ENCODE assay signal across 1 cellular context in the genomic region with DNA sequence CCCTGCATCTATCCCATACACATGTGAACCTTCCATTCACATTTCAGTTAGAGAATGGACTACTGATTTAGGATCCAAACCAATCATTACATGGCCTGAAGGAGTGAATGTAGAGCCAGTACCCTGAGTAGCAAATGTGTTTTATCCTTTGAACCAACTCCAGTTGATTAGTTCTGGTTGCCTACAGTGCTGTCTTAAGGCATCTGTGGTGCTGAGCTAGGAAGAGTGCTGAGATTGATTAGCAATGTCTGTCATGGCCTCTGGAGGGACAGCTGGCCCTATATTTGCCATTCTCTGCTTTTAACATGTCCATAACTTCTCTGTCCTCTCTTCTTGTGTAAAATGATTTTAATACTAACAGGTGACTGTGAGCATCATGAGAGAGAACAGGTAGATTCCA.
TF ChIP-seq lines count a peak whose summit lies in the region.

No MANE protein-coding gene starts in this region.

TF ChIP-seq in HEK293, 187 proteins besides CTCF, POLR2A, EP300 and RAD21:
- TF ChIP-seq, protein P1, sequence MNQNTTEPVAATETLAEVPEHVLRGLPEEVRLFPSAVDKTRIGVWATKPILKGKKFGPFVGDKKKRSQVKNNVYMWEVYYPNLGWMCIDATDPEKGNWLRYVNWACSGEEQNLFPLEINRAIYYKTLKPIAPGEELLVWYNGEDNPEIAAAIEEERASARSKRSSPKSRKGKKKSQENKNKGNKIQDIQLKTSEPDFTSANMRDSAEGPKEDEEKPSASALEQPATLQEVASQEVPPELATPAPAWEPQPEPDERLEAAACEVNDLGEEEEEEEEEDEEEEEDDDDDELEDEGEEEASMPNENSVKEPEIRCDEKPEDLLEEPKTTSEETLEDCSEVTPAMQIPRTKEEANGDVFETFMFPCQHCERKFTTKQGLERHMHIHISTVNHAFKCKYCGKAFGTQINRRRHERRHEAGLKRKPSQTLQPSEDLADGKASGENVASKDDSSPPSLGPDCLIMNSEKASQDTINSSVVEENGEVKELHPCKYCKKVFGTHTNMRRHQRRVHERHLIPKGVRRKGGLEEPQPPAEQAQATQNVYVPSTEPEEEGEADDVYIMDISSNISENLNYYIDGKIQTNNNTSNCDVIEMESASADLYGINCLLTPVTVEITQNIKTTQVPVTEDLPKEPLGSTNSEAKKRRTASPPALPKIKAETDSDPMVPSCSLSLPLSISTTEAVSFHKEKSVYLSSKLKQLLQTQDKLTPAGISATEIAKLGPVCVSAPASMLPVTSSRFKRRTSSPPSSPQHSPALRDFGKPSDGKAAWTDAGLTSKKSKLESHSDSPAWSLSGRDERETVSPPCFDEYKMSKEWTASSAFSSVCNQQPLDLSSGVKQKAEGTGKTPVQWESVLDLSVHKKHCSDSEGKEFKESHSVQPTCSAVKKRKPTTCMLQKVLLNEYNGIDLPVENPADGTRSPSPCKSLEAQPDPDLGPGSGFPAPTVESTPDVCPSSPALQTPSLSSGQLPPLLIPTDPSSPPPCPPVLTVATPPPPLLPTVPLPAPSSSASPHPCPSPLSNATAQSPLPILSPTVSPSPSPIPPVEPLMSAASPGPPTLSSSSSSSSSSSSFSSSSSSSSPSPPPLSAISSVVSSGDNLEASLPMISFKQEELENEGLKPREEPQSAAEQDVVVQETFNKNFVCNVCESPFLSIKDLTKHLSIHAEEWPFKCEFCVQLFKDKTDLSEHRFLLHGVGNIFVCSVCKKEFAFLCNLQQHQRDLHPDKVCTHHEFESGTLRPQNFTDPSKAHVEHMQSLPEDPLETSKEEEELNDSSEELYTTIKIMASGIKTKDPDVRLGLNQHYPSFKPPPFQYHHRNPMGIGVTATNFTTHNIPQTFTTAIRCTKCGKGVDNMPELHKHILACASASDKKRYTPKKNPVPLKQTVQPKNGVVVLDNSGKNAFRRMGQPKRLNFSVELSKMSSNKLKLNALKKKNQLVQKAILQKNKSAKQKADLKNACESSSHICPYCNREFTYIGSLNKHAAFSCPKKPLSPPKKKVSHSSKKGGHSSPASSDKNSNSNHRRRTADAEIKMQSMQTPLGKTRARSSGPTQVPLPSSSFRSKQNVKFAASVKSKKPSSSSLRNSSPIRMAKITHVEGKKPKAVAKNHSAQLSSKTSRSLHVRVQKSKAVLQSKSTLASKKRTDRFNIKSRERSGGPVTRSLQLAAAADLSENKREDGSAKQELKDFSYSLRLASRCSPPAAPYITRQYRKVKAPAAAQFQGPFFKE (tag by site-specific recombination; IDR thresholded peaks at IDR 0.05; ENCODE audit: borderline replicate concordance): no peak
- peak; percentile 57; the same call in 1 of the 2 replicates for TF ChIP-seq ZBTB17 (tag by site-specific recombination; IDR thresholded peaks at IDR 0.05)
TF ChIP-seq in HEK293: peak in this region for 1.
